Comparison of ENCODE assay signal across 1 cellular context in genomic region chr4:683982-684571, GRCh38.
A peak's percentile ranks its signal among the peaks of the same experiment; 100 is the strongest.
TF ChIP-seq lines count a peak whose summit lies in the region.

No MANE protein-coding gene starts in this region.

TF ChIP-seq in K562, 482 proteins besides CTCF, POLR2A, EP300 and RAD21 (continued from another document and continues in another):
- TF ChIP-seq PBX2 (CRISPR knock-in tag; IDR thresholded peaks at IDR 0.05; ENCODE audit: low read depth), result no peak
- no peak for TF ChIP-seq PBX2 (tag; conservative IDR thresholded peaks at IDR 0.05; ENCODE audit: low read depth)
- TF ChIP-seq RCOR1 (IDR thresholded peaks at IDR 0.05; ENCODE audit: borderline replicate concordance in 1 of 2, low read depth in 2 of 2, low read length in 2 of 2), result no peak
- TF ChIP-seq PYGO2 (tag; IDR thresholded peaks at IDR 0.05), result no peak
- no peak for TF ChIP-seq PHTF2 (CRISPR knock-in tag; IDR thresholded peaks at IDR 0.05)
- TF ChIP-seq CTCFL (IDR thresholded peaks at IDR 0.05; ENCODE audit: borderline replicate concordance, insufficient read depth, low read depth, low read length, poor library complexity, severe bottlenecking), result peak; percentile 92
- TF ChIP-seq SMAD4 (CRISPR knock-in tag; conservative IDR thresholded peaks at IDR 0.05), result no peak
- TF ChIP-seq PHF21A (IDR thresholded peaks at IDR 0.05; ENCODE audit: borderline replicate concordance, low read depth), result no peak
- no peak for TF ChIP-seq NFE2 (IDR thresholded peaks at IDR 0.05; ENCODE audit: low read depth)
- no peak for TF ChIP-seq ZBTB2 (IDR thresholded peaks at IDR 0.05)
- no peak for TF ChIP-seq FOXA1 (IDR thresholded peaks at IDR 0.05; ENCODE audit: borderline replicate concordance)
- no peak for TF ChIP-seq MLX (CRISPR knock-in tag; conservative IDR thresholded peaks at IDR 0.05)
- no peak for TF ChIP-seq DACH1 (IDR thresholded peaks at IDR 0.05; ENCODE audit: partially characterized antibody)
- 0 out of 2 replicates have a peak, but pooled peaks have one; percentile 15 for TF ChIP-seq ARID1B (IDR thresholded peaks at IDR 0.05)
- TF ChIP-seq ETS2 (tag; IDR thresholded peaks at IDR 0.05; ENCODE audit: borderline replicate concordance, poor library complexity, severe bottlenecking), result no peak
- 0 out of 2 replicates have a peak, but pooled peaks have one; percentile 24 for TF ChIP-seq SMARCE1 (IDR thresholded peaks at IDR 0.05)
- TF ChIP-seq MGA (IDR thresholded peaks at IDR 0.05), result no peak
- TF ChIP-seq SMC3 (conservative IDR thresholded peaks at IDR 0.05; ENCODE audit: insufficient read depth, low read depth, low read length), result peak; percentile 64
- TF ChIP-seq ZNF695 (CRISPR knock-in tag; IDR thresholded peaks at IDR 0.05), result no peak
- no peak for TF ChIP-seq TAF9B (IDR thresholded peaks at IDR 0.05; ENCODE audit: partially characterized antibody)
- no peak for TF ChIP-seq SRSF1 (IDR thresholded peaks at IDR 0.05; ENCODE audit: low read depth, low read length)
- TF ChIP-seq TEAD1 (CRISPR knock-in tag; IDR thresholded peaks at IDR 0.05), result peak in 1 of 2 experiments; percentile 54; a peak in 1 of 4 replicates
- TF ChIP-seq MTA3 (IDR thresholded peaks at IDR 0.05; ENCODE audit: borderline replicate concordance), result peak; percentile 81; the same call in 1 of the 2 replicates
- no peak for TF ChIP-seq KLF1 (tag; IDR thresholded peaks at IDR 0.05)
- TF ChIP-seq CLOCK (CRISPR knock-in tag; IDR thresholded peaks at IDR 0.05; ENCODE audit: borderline replicate concordance), result no peak
- no peak for TF ChIP-seq ZNF41 (CRISPR knock-in tag; conservative IDR thresholded peaks at IDR 0.05)
- TF ChIP-seq VEZF1 (CRISPR knock-in tag; IDR thresholded peaks at IDR 0.05), result peak; percentile 83
- peak; percentile 69 for TF ChIP-seq RB1 (IDR thresholded peaks at IDR 0.05; ENCODE audit: low read depth)
- TF ChIP-seq HES1 (IDR thresholded peaks at IDR 0.05; ENCODE audit: low read depth), result no peak
- no peak for TF ChIP-seq CGGBP1 (CRISPR knock-in tag; IDR thresholded peaks at IDR 0.05)
- no peak for TF ChIP-seq NCOA2 (IDR thresholded peaks at IDR 0.05; ENCODE audit: partially characterized antibody in 2 of 2)
- no peak for TF ChIP-seq ZNF143 (CRISPR knock-in tag; IDR thresholded peaks at IDR 0.05)
- no peak for TF ChIP-seq CREBBP (IDR thresholded peaks at IDR 0.05; ENCODE audit: low read depth, low read length)
- no peak for TF ChIP-seq BHLHE40 (IDR thresholded peaks at IDR 0.05; ENCODE audit: low read length)
- no peak for TF ChIP-seq SRSF9 (IDR thresholded peaks at IDR 0.05; ENCODE audit: borderline replicate concordance, low read depth, low read length)
- peak; percentile 59 for TF ChIP-seq CREM (IDR thresholded peaks at IDR 0.05; ENCODE audit: low read depth)
- no peak for TF ChIP-seq MTA2 (IDR thresholded peaks at IDR 0.05; ENCODE audit: low read depth)
